14 cellular contexts compared by ENCODE assay signal in the genomic region with DNA sequence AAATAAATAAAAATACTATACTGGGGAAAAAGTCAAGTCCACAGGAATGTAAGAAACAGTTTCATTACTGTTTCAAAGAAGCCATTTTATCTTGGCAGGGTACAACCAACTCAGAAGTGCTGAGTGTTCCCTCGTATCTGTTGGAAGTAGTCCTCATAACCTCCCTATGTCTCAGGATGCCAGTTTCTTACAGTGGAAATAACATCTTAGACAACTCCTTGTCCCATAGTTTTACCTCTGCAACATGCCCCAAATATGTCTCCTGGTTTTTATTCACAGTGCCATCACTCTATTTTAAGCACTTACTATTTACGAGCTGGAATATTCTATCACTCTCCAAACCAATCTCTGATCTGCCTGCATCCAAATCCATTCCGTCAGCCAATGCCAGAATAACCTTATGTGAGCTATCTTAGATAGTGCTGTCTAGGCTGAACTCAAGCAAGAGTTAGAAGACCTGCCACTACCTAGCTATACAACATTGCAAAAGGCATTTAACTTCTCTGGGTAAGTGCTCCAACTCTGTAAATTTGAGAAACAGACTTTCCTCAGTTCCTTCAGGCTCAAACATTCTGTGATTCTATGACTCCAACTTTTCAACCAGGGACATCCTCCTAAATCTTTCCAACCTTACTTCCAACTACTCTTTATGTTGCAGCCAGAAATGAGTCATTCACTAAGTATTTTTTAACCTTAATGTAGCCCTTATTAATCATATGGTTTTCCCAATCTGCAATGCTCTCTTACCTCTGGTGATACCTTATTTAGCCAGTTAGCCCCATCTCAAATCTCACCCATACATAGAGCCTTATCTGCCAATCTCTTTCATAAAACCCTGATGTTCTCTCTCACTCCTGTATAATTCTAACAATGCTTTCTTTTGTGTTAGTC.
DNase-seq lines count a peak whose midpoint lies in the region; ATAC-seq, FAIRE-seq and TF ChIP-seq lines count a peak whose summit lies in the region.
"Had no signal": no experiment of that assay in that cellular context is flagged by ENCODE, and none has a peak within 500 bp of the region (broad histone marks: within the 10 kb centered on the region; RNA-seq: fewer than 3 reads in every experiment).

No MANE protein-coding gene starts in this region.

- FAIRE-seq in K562 (lab: Jason Lieb, UNC): no peak

- H3K4me2 ChIP-seq in K562 (ENCODE audit: insufficient read depth, low read length): no peak overlapping the region

- H3K9me1 ChIP-seq in K562 (ENCODE audit: control insufficient read depth, insufficient read depth, low read length): no peaks in the 10 kb centered on the region

- H3K4me1 Mint-ChIP-seq in activated CD8-positive, alpha-beta T cell treated with anti-CD3 and anti-CD28 coated beads for 36 hours (ENCODE audit: low read depth): peaks cover 39% of the 10 kb centered on the region

- no peak overlapping the region for H3K4me3 ChIP-seq in K562
- no peak overlapping the region for H3K4me3 ChIP-seq in right cardiac atrium (ENCODE audit: low read length)
- H3K4me3 ChIP-seq: lung, sigmoid colon had no signal

- in situ Hi-C loops in K562 (cut with MboI): no loop called here

- peaks cover 17% of the 10 kb centered on the region; the same call in 1 of the 2 replicates for H4K20me1 ChIP-seq in K562 (replicated peaks; ENCODE audit: control insufficient read depth, insufficient read depth, low read length)

- H3K9me3 Mint-ChIP-seq in activated CD8-positive, alpha-beta T cell treated with anti-CD3 and anti-CD28 coated beads for 36 hours: no peaks in the 10 kb centered on the region

- POLR2A ChIA-PET in K562 (lab: Yijun Ruan, JAX): interaction anchor here (0.7 to 1.1 kb wide), 2 partner anchors 11 to 187 kb away, joined by 3 to 4 read pairs; no protein-coding TSS in a partner anchor
- POLR2A ChIA-PET in activated CD8-positive, alpha-beta T cell treated with anti-CD3 and anti-CD28 coated beads for 36 hours (lab: Charles Lee): no interaction called here

- no peak overlapping the region for H3K4me3 Mint-ChIP-seq in activated CD8-positive, alpha-beta T cell treated with anti-CD3 and anti-CD28 coated beads for 36 hours

- no peak overlapping the region for H3K9ac ChIP-seq in K562 (ENCODE audit: insufficient read depth in 1 of 2, low read depth in 2 of 2, low read length in 2 of 2)

- H3K36me3 Mint-ChIP-seq in activated CD8-positive, alpha-beta T cell treated with anti-CD3 and anti-CD28 coated beads for 36 hours (ENCODE audit: low read depth): peaks cover 28% of the 10 kb centered on the region

- ATAC-seq in K562 (peak; percentile 8; the same call in 2 of the 3 replicates), right cardiac atrium (peak; percentile 47 to 48)
- no peak for ATAC-seq in activated CD8-positive, alpha-beta T cell treated with anti-CD3 and anti-CD28 coated beads for 36 hours

- H3K36me3 ChIP-seq in K562 (ENCODE audit: control insufficient read depth, insufficient read depth, low read length): peaks cover 82% of the 10 kb centered on the region

- no peak for TF ChIP-seq POLR2A in K562 (conservative IDR thresholded peaks at IDR 0.05)

- intact Hi-C loops in K562 (cut with micrococcal nuclease) (no loop called here), right cardiac atrium (cut with DNase I) (no loop called here)
- intact Hi-C loops in activated CD8-positive, alpha-beta T cell treated with anti-CD3 and anti-CD28 coated beads for 36 hours (cut with micrococcal nuclease): loop anchor here (10.0 kb wide), 1 partner anchor 79 kb away; no protein-coding TSS in a partner anchor

- no peaks in the 10 kb centered on the region for H3K27me3 Mint-ChIP-seq in activated CD8-positive, alpha-beta T cell treated with anti-CD3 and anti-CD28 coated beads for 36 hours

- peaks cover 93% of the 10 kb centered on the region for H3K79me2 ChIP-seq in K562 (ENCODE audit: control insufficient read depth, insufficient read depth, low read length)

- no peak for TF ChIP-seq RAD21 in K562 (CRISPR knock-in tag; conservative IDR thresholded peaks at IDR 0.05 in 1 of 2, IDR thresholded peaks at IDR 0.05 in 1 of 2)

- H3K9me3 ChIP-seq in K562 (replicated peaks; ENCODE audit: control insufficient read depth, insufficient read depth, low read depth, low read length): no peaks in the 10 kb centered on the region
- H3K9me3 ChIP-seq in right cardiac atrium (ENCODE audit: control insufficient read depth, low read length): no peaks in the 10 kb centered on the region
- H3K9me3 ChIP-seq: sigmoid colon had no signal

- no TSS peak for BruUV-seq in K562 (replicated peaks; lab: Mats Ljungman, UMichigan)

- no peak for TF ChIP-seq EP300 in K562 (IDR thresholded peaks at IDR 0.05; ENCODE audit: low read length)

- H3K27ac ChIP-seq in 22Rv1 (peak overlapping the region; percentile 46), K562 (ENCODE audit: extremely low read depth, low read depth, low read length) (no peak overlapping the region), right cardiac atrium (ENCODE audit: low read length) (no peak overlapping the region)

- H3K4me1 ChIP-seq in K562 (replicated peaks in 1 of 2; ENCODE audit: control insufficient read depth in 2 of 2, insufficient read depth in 2 of 2, low read length in 2 of 2) (no peaks in the 10 kb centered on the region), right cardiac atrium (ENCODE audit: control insufficient read depth, insufficient read depth, low read length) (peaks cover 3% of the 10 kb centered on the region)

- H3K27me3 ChIP-seq in K562 (ENCODE audit: control insufficient read depth in 2 of 2, insufficient read depth in 2 of 2, low read length in 2 of 2): no peaks in the 10 kb centered on the region
- no peaks in the 10 kb centered on the region for H3K27me3 ChIP-seq in right cardiac atrium (ENCODE audit: control insufficient read depth, insufficient read depth)
- H3K27me3 ChIP-seq: sigmoid colon had no signal

- no peak overlapping the region for H2AFZ ChIP-seq in K562 (ENCODE audit: low read depth, low read length)

- DNase-seq in HS-5 (ENCODE audit: low read depth) (peak; percentile 60), K562 (ENCODE audit: extremely low read depth in 1 of 4, low spot score in 3 of 4) (no peak), right cardiac atrium (no peak), DMS 273 treated with DMSO at 0.1 percent for 48 hours (lab: John Stamatoyannopoulos, UW) (no peak)
- no peak for DNase-seq in stimulated activated naive CD4-positive, alpha-beta T cell (lab: John Stamatoyannopoulos, UW)
- DNase-seq in activated CD4-positive, alpha-beta T cell treated with anti-CD3 and anti-CD28 coated beads for 1 hour: no peak
- DNase-seq in activated CD8-positive, alpha-beta T cell treated with anti-CD3 and anti-CD28 coated beads for 36 hours: no peak
- DNase-seq: activated CD8-positive, alpha-beta memory T cell treated with anti-CD3 and anti-CD28 coated beads for 24 hours; AML-193; MM.1S; NCI-H510A treated with DMSO at 0.1 percent for 48 hours; sigmoid colon had no signal

- TF ChIP-seq CTCF in 22Rv1 (IDR thresholded peaks at IDR 0.05) (no peak), K562 (IDR thresholded peaks at IDR 0.05 in 2 of 3, conservative IDR thresholded peaks at IDR 0.05 in 1 of 3; ENCODE audit: insufficient read depth in 2 of 3, low read depth in 1 of 3, low read length in 3 of 3) (no peak)
- TF ChIP-seq CTCF in activated CD8-positive, alpha-beta T cell treated with anti-CD3 and anti-CD28 coated beads for 36 hours (IDR thresholded peaks at IDR 0.05): no peak

- WGBS in K562 (ENCODE audit: insufficient coverage, low coverage, missing lambda C conversion rate): 63% methylated on average over 3 of the region's 3 CpGs
- WGBS in right cardiac atrium: 31% methylated on average over 3 of the region's 3 CpGs

- no peak overlapping the region for H3K27ac Mint-ChIP-seq in activated CD8-positive, alpha-beta T cell treated with anti-CD3 and anti-CD28 coated beads for 36 hours

- CTCF ChIA-PET in K562 (lab: Yijun Ruan, JAX; ENCODE audit: low intra/inter-chr PET ratio): interaction anchor here (0.5 kb wide), 1 partner anchor 145 kb away, joined by 3 read pairs; no protein-coding TSS in a partner anchor
- CTCF ChIA-PET in activated CD8-positive, alpha-beta T cell treated with anti-CD3 and anti-CD28 coated beads for 36 hours (lab: Charles Lee): no interaction called here

TF ChIP-seq in K562, 482 proteins besides CTCF, POLR2A, EP300 and RAD21:
- TF ChIP-seq POU5F1 (IDR thresholded peaks at IDR 0.05; ENCODE audit: borderline replicate concordance, low read depth, low read length, partially characterized antibody): no peak
- TF ChIP-seq, protein P1, sequence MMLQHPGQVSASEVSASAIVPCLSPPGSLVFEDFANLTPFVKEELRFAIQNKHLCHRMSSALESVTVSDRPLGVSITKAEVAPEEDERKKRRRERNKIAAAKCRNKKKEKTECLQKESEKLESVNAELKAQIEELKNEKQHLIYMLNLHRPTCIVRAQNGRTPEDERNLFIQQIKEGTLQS (IDR thresholded peaks at IDR 0.05): 0 out of 2 replicates have a peak, but pooled peaks have one; percentile 23
- TF ChIP-seq, protein P1 (CRISPR knock-in tag; conservative IDR thresholded peaks at IDR 0.05): no peak
